In the genomic region with DNA sequence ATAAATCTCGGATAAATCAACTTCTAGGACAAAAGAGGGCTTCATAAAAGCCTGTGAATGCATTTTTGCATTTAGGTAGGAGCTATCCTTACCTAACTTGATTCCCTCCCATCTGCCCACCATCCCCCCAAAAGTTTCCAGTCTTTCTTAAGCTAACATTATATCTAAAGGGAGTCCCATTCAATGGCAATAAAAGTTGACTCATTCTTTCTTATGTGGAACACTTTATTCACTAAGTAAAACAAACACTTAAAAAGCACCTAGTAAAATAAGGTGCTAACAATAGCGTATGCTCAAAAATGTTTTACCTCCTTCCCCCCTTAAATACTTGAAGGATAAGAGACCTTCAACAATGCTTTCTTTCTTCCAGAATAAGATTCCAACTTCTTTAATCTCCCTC, we compare ENCODE assay signal across 16 cellular contexts.
A peak's percentile ranks its signal among the peaks of the same experiment; 100 is the strongest.
DNase-seq lines count a peak whose midpoint lies in the region; ATAC-seq and TF ChIP-seq lines count a peak whose summit lies in the region.
"Had no signal": no experiment of that assay in that cellular context is flagged by ENCODE, and none has a peak within 500 bp of the region (broad histone marks: within the 10 kb centered on the region; RNA-seq: fewer than 3 reads in every experiment).

No MANE protein-coding gene starts in this region.

- H3K27me3 Mint-ChIP-seq in activated CD8-positive, alpha-beta T cell treated with anti-CD3 and anti-CD28 coated beads for 36 hours = no peaks in the 10 kb centered on the region
- H3K27me3 Mint-ChIP-seq in activated CD8-positive, alpha-beta T cell treated with anti-CD3 and anti-CD28 coated beads, Interleukin-2, amount 10 ng/mL, durations not matched to agents 7 days and 5 days (ENCODE audit: low read depth) = no peaks in the 10 kb centered on the region
- H3K27me3 Mint-ChIP-seq in stimulated activated naive CD8-positive, alpha-beta T cell treated with anti-CD3 and anti-CD28 coated beads, Interleukin-15, Interleukin-2, amounts not matched to agents 100 ng/mL and 50 ng/mL, for 24 hours = no peaks in the 10 kb centered on the region
- no peaks in the 10 kb centered on the region for H3K27me3 Mint-ChIP-seq in stimulated activated naive CD8-positive, alpha-beta T cell treated with anti-CD3 and anti-CD28 coated beads, Interleukin-15, amount 100 ng/mL, for 72 hours
- no peaks in the 10 kb centered on the region for H3K27me3 Mint-ChIP-seq in stimulated activated naive B cell treated with anti-CD40 and anti-IgM and Interleukin-4, amounts not matched to agents 10 μg/mL and 1 μg/mL and 100 μg/mL, for 72 hours

- H3K27me3 ChIP-seq in mammary epithelial cell (ENCODE audit: insufficient read depth, low read length) = no peaks in the 10 kb centered on the region
- no peaks in the 10 kb centered on the region for H3K27me3 ChIP-seq in thyroid gland
- H3K27me3 ChIP-seq: BLaER1 had no signal

- ATAC-seq in activated CD8-positive, alpha-beta T cell treated with anti-CD3 and anti-CD28 coated beads for 36 hours = no peak
- ATAC-seq in activated CD8-positive, alpha-beta T cell treated with anti-CD3 and anti-CD28 coated beads, Interleukin-2, amount 10 ng/mL, durations not matched to agents 7 days and 5 days = no peak
- no peak for ATAC-seq in stimulated activated naive CD8-positive, alpha-beta T cell treated with anti-CD3 and anti-CD28 coated beads, Interleukin-15, amount 100 ng/mL, for 72 hours
- no peak for ATAC-seq in stimulated activated naive B cell treated with anti-CD40 and anti-IgM and Interleukin-4, amounts not matched to agents 10 μg/mL and 1 μg/mL and 100 μg/mL, for 72 hours (replicated peaks)
- ATAC-seq: A549, Right ventricle myocardium inferior had no signal

- H3K36me3 Mint-ChIP-seq in activated CD8-positive, alpha-beta T cell treated with anti-CD3 and anti-CD28 coated beads for 36 hours (ENCODE audit: low read depth) = peaks cover 50% of the 10 kb centered on the region
- peaks cover 75% of the 10 kb centered on the region for H3K36me3 Mint-ChIP-seq in activated CD8-positive, alpha-beta T cell treated with anti-CD3 and anti-CD28 coated beads, Interleukin-2, amount 10 ng/mL, durations not matched to agents 7 days and 5 days (ENCODE audit: low read depth)
- peaks cover 76% of the 10 kb centered on the region for H3K36me3 Mint-ChIP-seq in stimulated activated naive CD8-positive, alpha-beta T cell treated with anti-CD3 and anti-CD28 coated beads, Interleukin-15, Interleukin-2, amounts not matched to agents 100 ng/mL and 50 ng/mL, for 24 hours (ENCODE audit: low read depth)
- H3K36me3 Mint-ChIP-seq in stimulated activated naive B cell treated with anti-CD40 and anti-IgM and Interleukin-4, amounts not matched to agents 10 μg/mL and 1 μg/mL and 100 μg/mL, for 72 hours = peaks cover 37 to 72% of the 10 kb centered on the region in 2 donors

- CTCF ChIA-PET in activated CD8-positive, alpha-beta T cell treated with anti-CD3 and anti-CD28 coated beads for 36 hours (lab: Charles Lee) = no interaction called here
- CTCF ChIA-PET in activated CD8-positive, alpha-beta T cell treated with anti-CD3 and anti-CD28 coated beads, Interleukin-2, amount 10 ng/mL, durations not matched to agents 7 days and 5 days (lab: Charles Lee) = no interaction called here
- CTCF ChIA-PET in mammary epithelial cell (lab: Charles Lee; ENCODE audit: low non-redundant PET) = no interaction called here

- no peak overlapping the region for H3K27ac ChIP-seq in mammary epithelial cell (ENCODE audit: insufficient read depth, low read depth, low read length)
- H3K27ac ChIP-seq in thyroid gland = no peak overlapping the region
- H3K27ac ChIP-seq: A549, BLaER1 had no signal

- H3K4me2 ChIP-seq in mammary epithelial cell (ENCODE audit: insufficient read depth, low read depth, low read length) = no peak overlapping the region
- H3K4me2 ChIP-seq: A549, BLaER1 had no signal

- 39% methylated on average over 2 of the region's 2 CpGs for WGBS in mammary epithelial cell (ENCODE audit: low coverage, missing lambda C conversion rate)
- 92% methylated on average over 2 of the region's 2 CpGs for WGBS in thyroid gland, 2 donors

- POLR2A ChIA-PET in activated CD8-positive, alpha-beta T cell treated with anti-CD3 and anti-CD28 coated beads for 36 hours (lab: Charles Lee) = no interaction called here
- POLR2A ChIA-PET in activated CD8-positive, alpha-beta T cell treated with anti-CD3 and anti-CD28 coated beads, Interleukin-2, amount 10 ng/mL, durations not matched to agents 7 days and 5 days (lab: Charles Lee) = no interaction called here

- in situ Hi-C loops in mammary epithelial cell (cut with MboI; ENCODE audit: low sequenced_read_pairs in 2 of 2) = no loop called here

- intact Hi-C loops in activated CD8-positive, alpha-beta T cell treated with anti-CD3 and anti-CD28 coated beads for 36 hours (cut with micrococcal nuclease) = no loop called here
- intact Hi-C loops in mammary epithelial cell (cut with micrococcal nuclease) = no loop called here
- intact Hi-C loops in thyroid gland (cut with DNase I) = no loop called here

- no peaks in the 10 kb centered on the region for H4K20me1 ChIP-seq in mammary epithelial cell (ENCODE audit: insufficient read depth, low read length)

- no peak for TF ChIP-seq POLR2A in thyroid gland (IDR thresholded peaks at IDR 0.05)

- DNase-seq in activated CD8-positive, alpha-beta T cell treated with anti-CD3 and anti-CD28 coated beads for 36 hours = no peak
- no peak for DNase-seq in activated CD8-positive, alpha-beta T cell treated with anti-CD3 and anti-CD28 coated beads, Interleukin-2, amount 10 ng/mL, durations not matched to agents 7 days and 5 days
- no peak for DNase-seq in stimulated activated naive CD8-positive, alpha-beta T cell treated with anti-CD3 and anti-CD28 coated beads, Interleukin-15, amount 100 ng/mL, for 72 hours
- DNase-seq in mammary epithelial cell (peak; percentile 18), thyroid gland (no peak), EL (no peak)
- no peak for DNase-seq in stimulated activated naive B cell treated with anti-CD40 and anti-IgM and Interleukin-4, amounts not matched to agents 10 μg/mL and 1 μg/mL and 100 μg/mL, for 72 hours
- DNase-seq: GDM1, H7, Kasumi-1, NCI-H1105, NCI-H2081 treated with DMSO at 0.1 percent for 48 hours had no signal

- dilution Hi-C loops in mammary epithelial cell (cut with HindIII; ENCODE audit: low sequenced_read_pairs) = no loop called here

- no peak overlapping the region for H2AFZ ChIP-seq in mammary epithelial cell (ENCODE audit: low read depth, low read length)

- H3K4me1 Mint-ChIP-seq in activated CD8-positive, alpha-beta T cell treated with anti-CD3 and anti-CD28 coated beads for 36 hours (ENCODE audit: low read depth) = peaks cover 10% of the 10 kb centered on the region
- H3K4me1 Mint-ChIP-seq in activated CD8-positive, alpha-beta T cell treated with anti-CD3 and anti-CD28 coated beads, Interleukin-2, amount 10 ng/mL, durations not matched to agents 7 days and 5 days (ENCODE audit: low read depth) = peaks cover 16% of the 10 kb centered on the region
- peaks cover 10% of the 10 kb centered on the region for H3K4me1 Mint-ChIP-seq in stimulated activated naive CD8-positive, alpha-beta T cell treated with anti-CD3 and anti-CD28 coated beads, Interleukin-15, Interleukin-2, amounts not matched to agents 100 ng/mL and 50 ng/mL, for 24 hours (ENCODE audit: low read depth)
- peaks cover 14% of the 10 kb centered on the region for H3K4me1 Mint-ChIP-seq in stimulated activated naive CD8-positive, alpha-beta T cell treated with anti-CD3 and anti-CD28 coated beads, Interleukin-15, amount 100 ng/mL, for 72 hours
- no peaks in the 10 kb centered on the region for H3K4me1 Mint-ChIP-seq in stimulated activated naive B cell treated with anti-CD40 and anti-IgM and Interleukin-4, amounts not matched to agents 10 μg/mL and 1 μg/mL and 100 μg/mL, for 72 hours

- H3K4me1 ChIP-seq in mammary epithelial cell (ENCODE audit: insufficient read depth, low read length) (no peaks in the 10 kb centered on the region), thyroid gland (no peaks in the 10 kb centered on the region)
- H3K4me1 ChIP-seq: BLaER1 had no signal

- H3K9me3 ChIP-seq in mammary epithelial cell (replicated peaks; ENCODE audit: insufficient read depth, low read length) (no peaks in the 10 kb centered on the region), thyroid gland (no peaks in the 10 kb centered on the region)
- H3K9me3 ChIP-seq: A549, BLaER1 had no signal

- TF ChIP-seq CTCF in activated CD8-positive, alpha-beta T cell treated with anti-CD3 and anti-CD28 coated beads for 36 hours (IDR thresholded peaks at IDR 0.05) = no peak
- no peak for TF ChIP-seq CTCF in mammary epithelial cell (conservative IDR thresholded peaks at IDR 0.05 in 1 of 2, IDR thresholded peaks at IDR 0.05 in 1 of 2; ENCODE audit: extremely low read depth in 1 of 2, insufficient read depth in 1 of 2, low read depth in 1 of 2, low read length in 2 of 2)
- TF ChIP-seq CTCF in thyroid gland (IDR thresholded peaks at IDR 0.05) = no peak

- no TSS peak for BruUV-seq in mammary epithelial cell (replicated peaks; lab: Mats Ljungman, UMichigan)

- H3K36me3 ChIP-seq in mammary epithelial cell (ENCODE audit: insufficient read depth, low read length) (peaks cover 19% of the 10 kb centered on the region), thyroid gland (peaks cover 48 to 70% of the 10 kb centered on the region in 2 donors)

- H3K9ac ChIP-seq in mammary epithelial cell (ENCODE audit: insufficient read depth, low read length) = no peak overlapping the region
- H3K9ac ChIP-seq: BLaER1 had no signal

- H3K27ac Mint-ChIP-seq in activated CD8-positive, alpha-beta T cell treated with anti-CD3 and anti-CD28 coated beads for 36 hours = peak overlapping the region; percentile 64
- H3K27ac Mint-ChIP-seq in activated CD8-positive, alpha-beta T cell treated with anti-CD3 and anti-CD28 coated beads, Interleukin-2, amount 10 ng/mL, durations not matched to agents 7 days and 5 days = no peak overlapping the region
- H3K27ac Mint-ChIP-seq in stimulated activated naive CD8-positive, alpha-beta T cell treated with anti-CD3 and anti-CD28 coated beads, Interleukin-15, Interleukin-2, amounts not matched to agents 100 ng/mL and 50 ng/mL, for 24 hours = peak overlapping the region; percentile 24
- peak overlapping the region in 1 of 2 donors; percentile 64 for H3K27ac Mint-ChIP-seq in stimulated activated naive CD8-positive, alpha-beta T cell treated with anti-CD3 and anti-CD28 coated beads, Interleukin-15, amount 100 ng/mL, for 72 hours
- H3K27ac Mint-ChIP-seq in stimulated activated naive B cell treated with anti-CD40 and anti-IgM and Interleukin-4, amounts not matched to agents 10 μg/mL and 1 μg/mL and 100 μg/mL, for 72 hours = peak overlapping the region; percentile 43

- no peaks in the 10 kb centered on the region for H3K79me2 ChIP-seq in mammary epithelial cell (ENCODE audit: insufficient read depth, low read length)

- H3K4me3 ChIP-seq in mammary epithelial cell (replicated peaks in 1 of 3; ENCODE audit: insufficient read depth in 1 of 3, low read depth in 2 of 3, low read length in 3 of 3) (no peak overlapping the region), thyroid gland (replicated peaks in 1 of 3) (no peak overlapping the region)
- H3K4me3 ChIP-seq: A549, BLaER1 had no signal

- H3K4me3 Mint-ChIP-seq in activated CD8-positive, alpha-beta T cell treated with anti-CD3 and anti-CD28 coated beads for 36 hours = no peak overlapping the region
- no peak overlapping the region for H3K4me3 Mint-ChIP-seq in activated CD8-positive, alpha-beta T cell treated with anti-CD3 and anti-CD28 coated beads, Interleukin-2, amount 10 ng/mL, durations not matched to agents 7 days and 5 days
- no peak overlapping the region for H3K4me3 Mint-ChIP-seq in stimulated activated naive CD8-positive, alpha-beta T cell treated with anti-CD3 and anti-CD28 coated beads, Interleukin-15, Interleukin-2, amounts not matched to agents 100 ng/mL and 50 ng/mL, for 24 hours
- no peak overlapping the region for H3K4me3 Mint-ChIP-seq in stimulated activated naive CD8-positive, alpha-beta T cell treated with anti-CD3 and anti-CD28 coated beads, Interleukin-15, amount 100 ng/mL, for 72 hours
- no peak overlapping the region for H3K4me3 Mint-ChIP-seq in stimulated activated naive B cell treated with anti-CD40 and anti-IgM and Interleukin-4, amounts not matched to agents 10 μg/mL and 1 μg/mL and 100 μg/mL, for 72 hours

- no peaks in the 10 kb centered on the region for H3K9me3 Mint-ChIP-seq in activated CD8-positive, alpha-beta T cell treated with anti-CD3 and anti-CD28 coated beads for 36 hours
- no peaks in the 10 kb centered on the region for H3K9me3 Mint-ChIP-seq in activated CD8-positive, alpha-beta T cell treated with anti-CD3 and anti-CD28 coated beads, Interleukin-2, amount 10 ng/mL, durations not matched to agents 7 days and 5 days (ENCODE audit: insufficient read depth)
- H3K9me3 Mint-ChIP-seq in stimulated activated naive CD8-positive, alpha-beta T cell treated with anti-CD3 and anti-CD28 coated beads, Interleukin-15, Interleukin-2, amounts not matched to agents 100 ng/mL and 50 ng/mL, for 24 hours = no peaks in the 10 kb centered on the region
- no peaks in the 10 kb centered on the region for H3K9me3 Mint-ChIP-seq in stimulated activated naive CD8-positive, alpha-beta T cell treated with anti-CD3 and anti-CD28 coated beads, Interleukin-15, amount 100 ng/mL, for 72 hours
- H3K9me3 Mint-ChIP-seq in stimulated activated naive B cell treated with anti-CD40 and anti-IgM and Interleukin-4, amounts not matched to agents 10 μg/mL and 1 μg/mL and 100 μg/mL, for 72 hours = no peaks in the 10 kb centered on the region
